ENCODE assay signal across 12 cellular contexts in the genomic region with DNA sequence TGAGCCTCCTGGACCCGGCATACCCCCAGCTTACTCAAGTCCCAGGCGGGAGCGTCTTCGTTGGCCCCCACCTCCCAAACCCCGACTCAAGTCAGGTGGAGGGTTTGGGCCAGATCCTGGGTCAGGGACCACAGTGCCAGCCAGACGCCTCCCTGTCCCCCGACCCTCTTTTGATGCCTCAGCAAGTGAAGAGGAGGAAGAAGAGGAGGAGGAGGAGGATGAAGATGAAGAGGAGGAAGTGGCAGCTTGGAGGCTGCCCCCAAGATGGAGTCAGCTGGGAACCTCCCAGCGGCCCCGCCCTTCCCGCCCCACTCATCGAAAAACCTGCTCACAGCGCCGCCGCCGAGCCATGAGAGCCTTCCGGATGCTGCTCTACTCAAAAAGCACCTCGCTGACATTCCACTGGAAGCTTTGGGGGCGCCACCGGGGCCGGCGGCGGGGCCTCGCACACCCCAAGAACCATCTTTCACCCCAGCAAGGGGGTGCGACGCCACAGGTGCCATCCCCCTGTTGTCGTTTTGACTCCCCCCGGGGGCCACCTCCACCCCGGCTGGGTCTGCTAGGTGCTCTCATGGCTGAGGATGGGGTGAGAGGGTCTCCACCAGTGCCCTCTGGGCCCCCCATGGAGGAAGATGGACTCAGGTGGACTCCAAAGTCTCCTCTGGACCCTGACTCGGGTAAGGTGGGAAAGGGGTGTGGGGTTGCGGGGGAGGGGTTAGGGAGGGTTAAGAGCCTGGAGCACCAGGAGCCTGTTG. TPM values are rescaled to one million over a fixed set of nuclear protein-coding genes. Genes with fewer than 3 reads are reported as not detected.
A peak's percentile ranks its signal among the peaks of the same experiment; 100 is the strongest.
DNase-seq lines count a peak whose midpoint lies in the region; ATAC-seq and TF ChIP-seq lines count a peak whose summit lies in the region.
"Had no signal": no experiment of that assay in that cellular context is flagged by ENCODE, and none has a peak within 500 bp of the region (broad histone marks: within the 10 kb centered on the region; RNA-seq: fewer than 3 reads in every experiment).

No MANE protein-coding gene starts in this region.

- intact Hi-C loops in psoas muscle (cut with DNase I), result loop anchor here in 1 of 2 donors (5.0 to 10.0 kb wide), 4 partner anchors 51 to 318 kb away; a partner anchor contains a TSS

- no peaks in the 10 kb centered on the region for H3K9me3 Mint-ChIP-seq in T-helper 2 cell treated with Interferon-gamma antibody and Interleukin-4, amounts not matched to agents 5 μg/mL and 100 μg/mL, for 36 hours

- no peak for DNase-seq in T-helper 2 cell treated with Interferon-gamma antibody and Interleukin-4, amounts not matched to agents 5 μg/mL and 100 μg/mL, for 36 hours (ENCODE audit: low spot score)
- DNase-seq in T-helper 2 cell (no peak), RKO (ENCODE audit: low spot score) (peak; percentile 69), epithelial cell of esophagus (ENCODE audit: low read depth) (no peak), psoas muscle (no peak), EL (no peak), DMS53 (lab: John Stamatoyannopoulos, UW) (no peak), GM03348 (ENCODE audit: low spot score) (no peak)
- DNase-seq: activated CD4-positive, CD25-positive, alpha-beta regulatory T cell; NCI-H2081 treated with DMSO at 0.1 percent for 48 hours; nucleus accumbens; stimulated activated CD8-positive, alpha-beta memory T cell treated with anti-CD3 and anti-CD28 coated beads, Interleukin-4, amount 100 ng/mL, for 48 hours had no signal

- WGBS in psoas muscle, 3 donors, result 84 to 86% (median 85%) methylated on average over 29 to 30 of the region's 30 CpGs

- H3K27ac Mint-ChIP-seq in T-helper 2 cell treated with Interferon-gamma antibody and Interleukin-4, amounts not matched to agents 5 μg/mL and 100 μg/mL, for 36 hours, result peak overlapping the region; percentile 93

- no peaks in the 10 kb centered on the region for H3K9me3 ChIP-seq in psoas muscle

- no peaks in the 10 kb centered on the region for H3K27me3 Mint-ChIP-seq in T-helper 2 cell treated with Interferon-gamma antibody and Interleukin-4, amounts not matched to agents 5 μg/mL and 100 μg/mL, for 36 hours (ENCODE audit: low read depth)

- H3K4me1 ChIP-seq in psoas muscle, result peaks cover 36% of the 10 kb centered on the region

- H3K36me3 ChIP-seq in psoas muscle (ENCODE audit: insufficient read depth in 1 of 2, low read depth in 1 of 2), result peaks cover 6 to 51% of the 10 kb centered on the region in 2 donors

- H3K4me3 ChIP-seq in epithelial cell of esophagus (ENCODE audit: low read length) (peak overlapping the region; percentile 78), psoas muscle (peak overlapping the region; percentile 96)

- no peaks in the 10 kb centered on the region for H3K27me3 ChIP-seq in psoas muscle (ENCODE audit: insufficient read depth in 3 of 3, low read length in 2 of 3)

- no peak for ATAC-seq in psoas muscle

- TF ChIP-seq CTCF in epithelial cell of esophagus (IDR thresholded peaks at IDR 0.05; ENCODE audit: insufficient read depth, low read depth, low read length, missing control alignments) (no peak), psoas muscle (IDR thresholded peaks at IDR 0.05) (no peak)

- peak overlapping the region; percentile 95 for H3K4me3 Mint-ChIP-seq in T-helper 2 cell treated with Interferon-gamma antibody and Interleukin-4, amounts not matched to agents 5 μg/mL and 100 μg/mL, for 36 hours

- peaks cover 36% of the 10 kb centered on the region for H3K36me3 Mint-ChIP-seq in T-helper 2 cell treated with Interferon-gamma antibody and Interleukin-4, amounts not matched to agents 5 μg/mL and 100 μg/mL, for 36 hours (ENCODE audit: low read depth)

- peaks cover 29% of the 10 kb centered on the region for H3K4me1 Mint-ChIP-seq in T-helper 2 cell treated with Interferon-gamma antibody and Interleukin-4, amounts not matched to agents 5 μg/mL and 100 μg/mL, for 36 hours (ENCODE audit: low read depth)

- H3K27ac ChIP-seq in psoas muscle, result no peak overlapping the region

RNA-seq across cellular contexts. Expression of a gene that starts 1.6 kb away (rescaled TPM):
- 10 to 100 TPM; 24.0 to 40.7 (median 38.3) TPM for total RNA-seq in psoas muscle
- 10 to 100 TPM; 44.1 to 90.5 (median 76.1) TPM for polyA plus RNA-seq in psoas muscle

RNA-seq across cellular contexts. Expression of a gene that starts 4.7 kb away (rescaled TPM):
- 1 to 10 TPM; 4.0 to 5.4 (median 4.5) TPM for total RNA-seq in psoas muscle
- polyA plus RNA-seq in psoas muscle, result 1 to 10 TPM; 2.8 to 4.3 (median 3.1) TPM

RNA-seq across cellular contexts. Expression of a gene that starts 14.4 kb away (rescaled TPM):
- 10 to 100 TPM; 14.3 to 23.4 (median 15.6) TPM for total RNA-seq in psoas muscle
- 10 to 100 TPM; 10.2 to 18.9 (median 13.8) TPM for polyA plus RNA-seq in psoas muscle

RNA-seq across cellular contexts. Expression of a gene that starts 16.1 kb away (rescaled TPM):
- 10 to 100 TPM; 15.8 to 38.4 (median 26.4) TPM for total RNA-seq in psoas muscle
- 100 to 1,000 TPM in 1 of 3 donors, 10 to 100 TPM in 2; 16.5 to 298 (median 21.8) TPM for polyA plus RNA-seq in psoas muscle

RNA-seq across cellular contexts. Expression of a gene that starts 20.4 kb away (rescaled TPM):
- 10 to 100 TPM; 19.3 to 40.6 (median 34.1) TPM for total RNA-seq in psoas muscle
- polyA plus RNA-seq in psoas muscle, result 100 to 1,000 TPM in 1 of 3 donors, 10 to 100 TPM in 2; 53.6 to 147 (median 77.8) TPM
